ENCODE assay signal across 8 cellular contexts in the genomic region with DNA sequence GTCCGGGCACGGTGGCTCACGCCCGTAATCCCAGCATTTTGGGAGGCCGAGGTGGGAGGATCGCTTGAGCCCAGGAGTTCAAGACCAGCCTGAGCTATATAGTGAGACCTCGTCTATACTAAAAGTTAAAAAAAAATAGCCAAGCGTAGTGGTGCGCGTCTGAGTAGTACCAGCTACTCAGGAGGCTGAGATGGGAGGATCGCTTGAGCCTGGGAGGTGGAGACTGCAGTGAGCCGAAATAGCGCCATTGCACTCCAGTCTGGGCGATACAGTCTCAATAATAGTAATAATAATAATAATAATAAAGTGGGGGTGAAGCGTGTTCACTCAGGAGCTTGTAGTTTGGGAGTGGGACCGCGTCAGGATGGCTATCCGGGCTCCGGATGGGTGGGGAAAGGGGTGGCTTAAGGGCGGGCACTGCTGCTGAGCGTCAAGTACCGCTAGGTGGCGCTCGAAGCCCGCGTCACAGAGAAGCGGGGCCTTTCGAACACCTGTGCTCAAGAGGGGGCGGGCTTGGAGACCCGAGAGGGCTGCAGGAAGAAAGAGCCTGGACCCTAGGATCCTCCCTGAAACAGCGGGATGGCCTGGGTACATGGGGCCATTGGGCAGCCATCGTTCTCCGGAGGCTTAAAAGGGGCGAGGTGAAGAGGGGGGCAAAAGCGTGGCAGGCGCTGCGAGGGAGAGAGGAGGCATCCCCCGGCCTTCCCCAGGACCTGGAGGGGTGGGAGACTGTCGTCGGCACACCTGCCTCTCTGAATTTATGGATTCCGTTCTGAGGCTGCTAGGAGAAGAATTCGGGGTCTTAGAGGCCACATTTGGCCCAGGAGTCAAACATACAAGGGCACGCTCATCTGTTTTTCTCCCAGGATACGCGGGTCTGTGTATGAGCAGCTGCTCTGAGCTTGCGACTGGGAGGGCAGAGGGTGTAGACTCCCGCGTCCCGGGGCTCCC. TPM values are rescaled to one million over a fixed set of nuclear protein-coding genes. Genes with fewer than 3 reads are reported as not detected.
A peak's percentile ranks its signal among the peaks of the same experiment; 100 is the strongest.
DNase-seq lines count a peak whose midpoint lies in the region; ATAC-seq and TF ChIP-seq lines count a peak whose summit lies in the region.

No MANE protein-coding gene starts in this region.

- WGBS in IMR-90 (ENCODE audit: extremely low coverage in 2 of 2, insufficient read length in 1 of 2), 2 experiments: 23% methylated on average over 20 of the region's 49 CpGs; no CpG with 5 or more reads in 1 of the 2 experiments
- 19 to 23% (median 21%) methylated on average over 49 of the region's 49 CpGs for WGBS in psoas muscle, 3 donors

- H3K9me3 ChIP-seq in IMR-90 (ENCODE audit: control insufficient read depth, insufficient read depth, low read length): no peaks in the 10 kb centered on the region
- no peaks in the 10 kb centered on the region for H3K9me3 ChIP-seq in SJCRH30 (replicated peaks)
- H3K9me3 ChIP-seq in psoas muscle: no peaks in the 10 kb centered on the region

- no peaks in the 10 kb centered on the region for H3K4me1 ChIP-seq in IMR-90 (ENCODE audit: control insufficient read depth, insufficient read depth, low read length)
- peaks cover 11% of the 10 kb centered on the region; the same call in 1 of the 2 replicates for H3K4me1 ChIP-seq in SJCRH30
- H3K4me1 ChIP-seq in psoas muscle: peaks cover 3% of the 10 kb centered on the region

- intact Hi-C loops in IMR-90 (cut with micrococcal nuclease) (loop anchor here (1.0 to 5.0 kb wide), 3 partner anchors 52 to 567 kb away; no protein-coding TSS in a partner anchor), psoas muscle (cut with DNase I) (loop anchor here (1.0 to 10.0 kb wide), 5 partner anchors 76 to 358 kb away; no protein-coding TSS in a partner anchor)

- H3K36me3 ChIP-seq in IMR-90 (ENCODE audit: control insufficient read depth, insufficient read depth, low read length) (no peaks in the 10 kb centered on the region), SJCRH30 (no peaks in the 10 kb centered on the region), psoas muscle (ENCODE audit: insufficient read depth in 1 of 2, low read depth in 1 of 2) (no peaks in the 10 kb centered on the region)

- H2BK120ac ChIP-seq in IMR-90 (ENCODE audit: low read depth, low read length): no peak overlapping the region

- no peaks in the 10 kb centered on the region for H3K79me1 ChIP-seq in IMR-90 (ENCODE audit: low read depth in 1 of 2, low read length in 2 of 2)

- dilution Hi-C loops in IMR-90 (cut with HindIII; ENCODE audit: low sequenced_read_pairs, unreplicated experiment): no loop called here

- H3K27me3 ChIP-seq in IMR-90 (ENCODE audit: control insufficient read depth, insufficient read depth, low read length) (peaks cover 71% of the 10 kb centered on the region), SJCRH30 (no peaks in the 10 kb centered on the region), psoas muscle (ENCODE audit: insufficient read depth in 3 of 3, low read length in 2 of 3) (peaks cover 0 to 16% (median 2%) of the 10 kb centered on the region in 3 donors)

- peak; percentile 93 for TF ChIP-seq CTCF in GM10266 (IDR thresholded peaks at IDR 0.05; ENCODE audit: control insufficient read depth, insufficient read depth, low read depth, missing control alignments)
- peak; percentile 82 for TF ChIP-seq CTCF in IMR-90 (conservative IDR thresholded peaks at IDR 0.05; ENCODE audit: low read depth, low read length)
- TF ChIP-seq CTCF in psoas muscle (IDR thresholded peaks at IDR 0.05): peak; percentile 91

- H2AK9ac ChIP-seq in IMR-90 (replicated peaks; ENCODE audit: low read depth, low read length, poor library complexity): no peak overlapping the region

- H2BK15ac ChIP-seq in IMR-90 (ENCODE audit: low read depth, low read length): no peak overlapping the region

- TF ChIP-seq POLR2A in IMR-90 (IDR thresholded peaks at IDR 0.05; ENCODE audit: low read depth, low read length): no peak

- DNase-seq in GM10266 (ENCODE audit: extremely low spot score) (peak; percentile 81), IMR-90 (peak; percentile 32), SJCRH30 (peak; percentile 89 to 97), activated gamma-delta T cell (lab: John Stamatoyannopoulos, UW) (peak; percentile 33), glomerular visceral epithelial cell (ENCODE audit: extremely low spot score) (peak; percentile 68), psoas muscle (peak; percentile 66 to 84)

- H3K18ac ChIP-seq in IMR-90 (ENCODE audit: low read depth, low read length): no peak overlapping the region

- H4K91ac ChIP-seq in IMR-90 (ENCODE audit: insufficient read depth, low read depth, low read length): no peak overlapping the region

- ATAC-seq in IMR-90 (ENCODE audit: low read depth) (peak; percentile 61), psoas muscle (peak; percentile 76 to 92 (median 88)), HG02938 (IDR thresholded peaks at IDR 0.05; ENCODE audit: unreplicated experiment) (no peak), HG03135 (IDR thresholded peaks at IDR 0.05; ENCODE audit: unreplicated experiment) (no peak)

- H3K4ac ChIP-seq in IMR-90 (ENCODE audit: low read depth, low read length): no peak overlapping the region

- H2AFZ ChIP-seq in IMR-90 (replicated peaks; ENCODE audit: low read length, poor library complexity): peak overlapping the region; percentile 15

- H3K4me2 ChIP-seq in IMR-90 (ENCODE audit: low read depth, low read length): no peak overlapping the region; the same call in 1 of the 2 replicates

- H2AK5ac ChIP-seq in IMR-90 (ENCODE audit: low read depth, low read length): no peak overlapping the region

- POLR2A ChIA-PET in IMR-90 (lab: Charles Lee; ENCODE audit: unreplicated experiment): no interaction called here

- no TSS peak for BruUV-seq in IMR-90 (replicated peaks; lab: Mats Ljungman, UMichigan)

- no peak overlapping the region for H2BK20ac ChIP-seq in IMR-90 (ENCODE audit: low read depth, low read length)

- no peak overlapping the region for H2BK5ac ChIP-seq in IMR-90 (ENCODE audit: low read depth, low read length, poor library complexity, severe bottlenecking)

- H4K20me1 ChIP-seq in IMR-90 (ENCODE audit: insufficient read depth, low read length): peaks cover 21% of the 10 kb centered on the region

- no peak overlapping the region for H3K9ac ChIP-seq in IMR-90 (ENCODE audit: low read depth, low read length)

- in situ Hi-C loops in IMR-90 (cut with MboI; ENCODE audit: low sequenced_read_pairs): loop anchor here (5.0 to 10.0 kb wide), 4 partner anchors 78 to 568 kb away; partner anchors contain the start of gene NPM3

- no peak overlapping the region for H3K14ac ChIP-seq in IMR-90 (replicated peaks; ENCODE audit: low read depth, low read length)

- no peak overlapping the region for H4K8ac ChIP-seq in IMR-90 (ENCODE audit: low read depth in 2 of 2, low read length in 2 of 2)

- no peak overlapping the region for H3K4me3 ChIP-seq in IMR-90 (ENCODE audit: insufficient read depth, low read depth, low read length)
- H3K4me3 ChIP-seq in SJCRH30: peak overlapping the region; percentile 59
- H3K4me3 ChIP-seq in psoas muscle: peak overlapping the region; percentile 61

- TF ChIP-seq RAD21 in IMR-90 (IDR thresholded peaks at IDR 0.05; ENCODE audit: low read length): peak; percentile 78

- H3K27ac ChIP-seq in IMR-90 (ENCODE audit: insufficient read depth, low read length) (no peak overlapping the region), SJCRH30 (no peak overlapping the region; the same call in 1 of the 2 replicates), psoas muscle (no peak overlapping the region)

- no peak overlapping the region for H4K5ac ChIP-seq in IMR-90 (ENCODE audit: low read depth, low read length)

- CTCF ChIA-PET in IMR-90 (lab: Yijun Ruan, JAX): interaction anchor here (0.6 to 2.0 kb wide), 7 partner anchors 46 to 583 kb away, joined by 3 to 16 read pairs (median 4); no protein-coding TSS in a partner anchor

- H3K56ac ChIP-seq in IMR-90 (ENCODE audit: extremely low read depth, insufficient read depth, low read length): no peak overlapping the region

- no peak overlapping the region for H3K23ac ChIP-seq in IMR-90 (ENCODE audit: low read depth, low read length)

- no peaks in the 10 kb centered on the region for H3K9me1 ChIP-seq in IMR-90 (ENCODE audit: insufficient read depth, low read length)

TF ChIP-seq in IMR-90, 13 proteins besides CTCF, POLR2A, EP300 and RAD21:
- TF ChIP-seq SMC3 (IDR thresholded peaks at IDR 0.05; ENCODE audit: low read depth, low read length) (peak; percentile 57), RCOR1 (IDR thresholded peaks at IDR 0.05; ENCODE audit: insufficient replicate concordance, low read length) (no peak), NFE2L2 (IDR thresholded peaks at IDR 0.05; ENCODE audit: low read depth, low read length) (no peak)

RNA-seq across cellular contexts. Expression of gene LBX1, which starts 14.5 kb away (rescaled TPM):
- total RNA-seq in IMR-90 (2012; rRNA removed) (not detected in 2 replicates), psoas muscle (10 to 100 TPM in 1 of 4 donors, 1 to 10 TPM in 3; 6.2 to 12.3 (median 7.5) TPM)
- polyA plus RNA-seq in IMR-90 (2012; rRNA removed) (not detected in 2 replicates), psoas muscle (1 to 10 TPM; 1.8 to 7.9 (median 4.9) TPM)
- not detected in 2 replicates for polyA plus RNA-seq in IMR-90 (2012; cell fraction: cytosol; rRNA removed)
- polyA plus RNA-seq in IMR-90 (2012; cell fraction: nucleus; rRNA removed; ENCODE audit: low replicate concordance): not detected in 2 replicates
- 13.5 and 13.7 TPM in 2 replicates for total RNA-seq in SJCRH30 (2014; rRNA removed; shearing (Covaris generic))

Comparison
In these comparisons a context has a peak if more than half of its experiments do, and no peak if none do; other contexts are left out.
1. DNase-seq: peak in every context shown above with its lines; median percentile 93 in SJCRH30; 81 in GM10266; 75 in psoas muscle; 68 in glomerular visceral epithelial cell; 33 in activated gamma-delta T cell; 32 in IMR-90.
2. ATAC-seq: peak in IMR-90 (single experiment) and psoas muscle (4 of 4); none in HG02938 (single experiment) and HG03135 (single experiment).
3. Peak in every context shown above with its lines, with median percentiles within 50 percentile points of each other: CTCF ChIP-seq.